Comparison of ENCODE assay signal across 1 cellular context in the genomic region with DNA sequence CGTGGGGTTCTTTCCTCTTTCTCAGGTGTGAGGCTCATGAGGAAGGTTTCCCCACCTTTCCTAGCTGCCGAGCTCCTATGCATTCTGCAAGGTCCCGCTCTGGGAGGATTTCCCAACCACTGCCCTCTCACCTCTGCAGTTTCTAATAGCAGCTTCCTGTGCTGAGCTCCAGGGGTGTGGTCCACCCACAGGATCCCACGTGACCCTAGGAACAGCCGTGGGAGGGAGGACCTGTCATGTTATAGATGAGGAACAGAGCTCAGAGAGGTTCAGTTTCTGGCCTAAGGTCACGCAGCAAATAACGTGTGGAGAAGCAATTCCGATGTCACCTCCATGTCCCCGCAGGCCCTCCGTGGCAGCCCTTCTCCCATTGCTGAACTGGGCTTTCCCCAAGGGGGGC.
TF ChIP-seq lines count a peak whose summit lies in the region.

No MANE protein-coding gene starts in this region.

TF ChIP-seq in K562, 482 proteins besides CTCF, POLR2A, EP300 and RAD21 (continued from another document and continues in another):
- TF ChIP-seq, protein P1, sequence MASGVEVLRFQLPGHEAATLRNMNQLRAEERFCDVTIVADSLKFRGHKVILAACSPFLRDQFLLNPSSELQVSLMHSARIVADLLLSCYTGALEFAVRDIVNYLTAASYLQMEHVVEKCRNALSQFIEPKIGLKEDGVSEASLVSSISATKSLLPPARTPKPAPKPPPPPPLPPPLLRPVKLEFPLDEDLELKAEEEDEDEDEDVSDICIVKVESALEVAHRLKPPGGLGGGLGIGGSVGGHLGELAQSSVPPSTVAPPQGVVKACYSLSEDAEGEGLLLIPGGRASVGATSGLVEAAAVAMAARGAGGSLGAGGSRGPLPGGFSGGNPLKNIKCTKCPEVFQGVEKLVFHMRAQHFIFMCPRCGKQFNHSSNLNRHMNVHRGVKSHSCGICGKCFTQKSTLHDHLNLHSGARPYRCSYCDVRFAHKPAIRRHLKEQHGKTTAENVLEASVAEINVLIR (CRISPR knock-in tag; IDR thresholded peaks at IDR 0.05) = no peak
- TF ChIP-seq KDM1A (IDR thresholded peaks at IDR 0.05) = peak; percentile 45 to 77
- no peak for TF ChIP-seq GATA2 (CRISPR knock-in tag; IDR thresholded peaks at IDR 0.05)
- TF ChIP-seq CBFA2T2 (conservative IDR thresholded peaks at IDR 0.05) = peak; percentile 47
- no peak for TF ChIP-seq PYGO2 (tag; IDR thresholded peaks at IDR 0.05)
- peak; percentile 89 for TF ChIP-seq CEBPB (tag; IDR thresholded peaks at IDR 0.05)
- no peak for TF ChIP-seq SRSF7 (optimal IDR thresholded peaks at IDR 0.05; ENCODE audit: low read depth, low read length)
- peak; percentile 29; the same call in 1 of the 2 replicates for TF ChIP-seq SP1 (CRISPR knock-in tag; IDR thresholded peaks at IDR 0.05)
- TF ChIP-seq SAFB2 (IDR thresholded peaks at IDR 0.05; ENCODE audit: borderline replicate concordance, low read depth, low read length, severe bottlenecking) = no peak
- TF ChIP-seq, protein P2, sequence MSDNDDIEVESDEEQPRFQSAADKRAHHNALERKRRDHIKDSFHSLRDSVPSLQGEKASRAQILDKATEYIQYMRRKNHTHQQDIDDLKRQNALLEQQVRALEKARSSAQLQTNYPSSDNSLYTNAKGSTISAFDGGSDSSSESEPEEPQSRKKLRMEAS (CRISPR knock-in tag; IDR thresholded peaks at IDR 0.05) = peak; percentile 63
- TF ChIP-seq YBX1 (IDR thresholded peaks at IDR 0.05) = no peak
- no peak for TF ChIP-seq KLF6 (CRISPR knock-in tag; IDR thresholded peaks at IDR 0.05; ENCODE audit: borderline replicate concordance)
- TF ChIP-seq ZNF224 (CRISPR knock-in tag; IDR thresholded peaks at IDR 0.05) = no peak
- TF ChIP-seq ZNF76 (CRISPR knock-in tag; IDR thresholded peaks at IDR 0.05; ENCODE audit: borderline replicate concordance) = no peak
- TF ChIP-seq, protein P3, sequence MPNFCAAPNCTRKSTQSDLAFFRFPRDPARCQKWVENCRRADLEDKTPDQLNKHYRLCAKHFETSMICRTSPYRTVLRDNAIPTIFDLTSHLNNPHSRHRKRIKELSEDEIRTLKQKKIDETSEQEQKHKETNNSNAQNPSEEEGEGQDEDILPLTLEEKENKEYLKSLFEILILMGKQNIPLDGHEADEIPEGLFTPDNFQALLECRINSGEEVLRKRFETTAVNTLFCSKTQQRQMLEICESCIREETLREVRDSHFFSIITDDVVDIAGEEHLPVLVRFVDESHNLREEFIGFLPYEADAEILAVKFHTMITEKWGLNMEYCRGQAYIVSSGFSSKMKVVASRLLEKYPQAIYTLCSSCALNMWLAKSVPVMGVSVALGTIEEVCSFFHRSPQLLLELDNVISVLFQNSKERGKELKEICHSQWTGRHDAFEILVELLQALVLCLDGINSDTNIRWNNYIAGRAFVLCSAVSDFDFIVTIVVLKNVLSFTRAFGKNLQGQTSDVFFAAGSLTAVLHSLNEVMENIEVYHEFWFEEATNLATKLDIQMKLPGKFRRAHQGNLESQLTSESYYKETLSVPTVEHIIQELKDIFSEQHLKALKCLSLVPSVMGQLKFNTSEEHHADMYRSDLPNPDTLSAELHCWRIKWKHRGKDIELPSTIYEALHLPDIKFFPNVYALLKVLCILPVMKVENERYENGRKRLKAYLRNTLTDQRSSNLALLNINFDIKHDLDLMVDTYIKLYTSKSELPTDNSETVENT (CRISPR knock-in tag; IDR thresholded peaks at IDR 0.05) = no peak
- no peak for TF ChIP-seq FIP1L1 (IDR thresholded peaks at IDR 0.05; ENCODE audit: low read depth, low read length, poor library complexity, severe bottlenecking)
- peak; percentile 73 for TF ChIP-seq MEIS2 (IDR thresholded peaks at IDR 0.05; ENCODE audit: partially characterized antibody)
- TF ChIP-seq, protein P4, sequence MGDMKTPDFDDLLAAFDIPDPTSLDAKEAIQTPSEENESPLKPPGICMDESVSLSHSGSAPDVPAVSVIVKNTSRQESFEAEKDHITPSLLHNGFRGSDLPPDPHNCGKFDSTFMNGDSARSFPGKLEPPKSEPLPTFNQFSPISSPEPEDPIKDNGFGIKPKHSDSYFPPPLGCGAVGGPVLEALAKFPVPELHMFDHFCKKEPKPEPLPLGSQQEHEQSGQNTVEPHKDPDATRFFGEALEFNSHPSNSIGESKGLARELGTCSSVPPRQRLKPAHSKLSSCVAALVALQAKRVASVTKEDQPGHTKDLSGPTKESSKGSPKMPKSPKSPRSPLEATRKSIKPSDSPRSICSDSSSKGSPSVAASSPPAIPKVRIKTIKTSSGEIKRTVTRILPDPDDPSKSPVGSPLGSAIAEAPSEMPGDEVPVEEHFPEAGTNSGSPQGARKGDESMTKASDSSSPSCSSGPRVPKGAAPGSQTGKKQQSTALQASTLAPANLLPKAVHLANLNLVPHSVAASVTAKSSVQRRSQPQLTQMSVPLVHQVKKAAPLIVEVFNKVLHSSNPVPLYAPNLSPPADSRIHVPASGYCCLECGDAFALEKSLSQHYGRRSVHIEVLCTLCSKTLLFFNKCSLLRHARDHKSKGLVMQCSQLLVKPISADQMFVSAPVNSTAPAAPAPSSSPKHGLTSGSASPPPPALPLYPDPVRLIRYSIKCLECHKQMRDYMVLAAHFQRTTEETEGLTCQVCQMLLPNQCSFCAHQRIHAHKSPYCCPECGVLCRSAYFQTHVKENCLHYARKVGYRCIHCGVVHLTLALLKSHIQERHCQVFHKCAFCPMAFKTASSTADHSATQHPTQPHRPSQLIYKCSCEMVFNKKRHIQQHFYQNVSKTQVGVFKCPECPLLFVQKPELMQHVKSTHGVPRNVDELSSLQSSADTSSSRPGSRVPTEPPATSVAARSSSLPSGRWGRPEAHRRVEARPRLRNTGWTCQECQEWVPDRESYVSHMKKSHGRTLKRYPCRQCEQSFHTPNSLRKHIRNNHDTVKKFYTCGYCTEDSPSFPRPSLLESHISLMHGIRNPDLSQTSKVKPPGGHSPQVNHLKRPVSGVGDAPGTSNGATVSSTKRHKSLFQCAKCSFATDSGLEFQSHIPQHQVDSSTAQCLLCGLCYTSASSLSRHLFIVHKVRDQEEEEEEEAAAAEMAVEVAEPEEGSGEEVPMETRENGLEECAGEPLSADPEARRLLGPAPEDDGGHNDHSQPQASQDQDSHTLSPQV (IDR thresholded peaks at IDR 0.05) = no peak
- no peak for TF ChIP-seq ZFP1 (CRISPR knock-in tag; IDR thresholded peaks at IDR 0.05)
- no peak for TF ChIP-seq KAT8 (IDR thresholded peaks at IDR 0.05; ENCODE audit: low read depth)
- TF ChIP-seq ZNF408 (CRISPR knock-in tag; IDR thresholded peaks at IDR 0.05; ENCODE audit: low read depth) = no peak
- TF ChIP-seq ARID1B (IDR thresholded peaks at IDR 0.05) = no peak
- TF ChIP-seq ETS2 (tag; IDR thresholded peaks at IDR 0.05; ENCODE audit: borderline replicate concordance, poor library complexity, severe bottlenecking) = no peak
- no peak for TF ChIP-seq TEAD4 (IDR thresholded peaks at IDR 0.05; ENCODE audit: low read length)
- TF ChIP-seq TEAD4 (CRISPR knock-in tag; IDR thresholded peaks at IDR 0.05; ENCODE audit: borderline replicate concordance) = no peak
- TF ChIP-seq, protein P5, sequence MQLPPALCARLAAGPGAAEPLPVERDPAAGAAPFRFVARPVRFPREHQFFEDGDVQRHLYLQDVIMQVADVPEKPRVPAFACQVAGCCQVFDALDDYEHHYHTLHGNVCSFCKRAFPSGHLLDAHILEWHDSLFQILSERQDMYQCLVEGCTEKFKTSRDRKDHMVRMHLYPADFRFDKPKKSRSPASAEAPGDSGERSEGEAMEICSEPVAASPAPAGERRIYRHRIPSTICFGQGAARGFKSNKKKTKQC (CRISPR knock-in tag; IDR thresholded peaks at IDR 0.05) = no peak
- TF ChIP-seq, protein P6, sequence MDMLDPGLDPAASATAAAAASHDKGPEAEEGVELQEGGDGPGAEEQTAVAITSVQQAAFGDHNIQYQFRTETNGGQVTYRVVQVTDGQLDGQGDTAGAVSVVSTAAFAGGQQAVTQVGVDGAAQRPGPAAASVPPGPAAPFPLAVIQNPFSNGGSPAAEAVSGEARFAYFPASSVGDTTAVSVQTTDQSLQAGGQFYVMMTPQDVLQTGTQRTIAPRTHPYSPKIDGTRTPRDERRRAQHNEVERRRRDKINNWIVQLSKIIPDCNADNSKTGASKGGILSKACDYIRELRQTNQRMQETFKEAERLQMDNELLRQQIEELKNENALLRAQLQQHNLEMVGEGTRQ (CRISPR knock-in tag; IDR thresholded peaks at IDR 0.05) = peak; percentile 89
- TF ChIP-seq, protein P7, sequence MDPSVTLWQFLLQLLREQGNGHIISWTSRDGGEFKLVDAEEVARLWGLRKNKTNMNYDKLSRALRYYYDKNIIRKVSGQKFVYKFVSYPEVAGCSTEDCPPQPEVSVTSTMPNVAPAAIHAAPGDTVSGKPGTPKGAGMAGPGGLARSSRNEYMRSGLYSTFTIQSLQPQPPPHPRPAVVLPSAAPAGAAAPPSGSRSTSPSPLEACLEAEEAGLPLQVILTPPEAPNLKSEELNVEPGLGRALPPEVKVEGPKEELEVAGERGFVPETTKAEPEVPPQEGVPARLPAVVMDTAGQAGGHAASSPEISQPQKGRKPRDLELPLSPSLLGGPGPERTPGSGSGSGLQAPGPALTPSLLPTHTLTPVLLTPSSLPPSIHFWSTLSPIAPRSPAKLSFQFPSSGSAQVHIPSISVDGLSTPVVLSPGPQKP (CRISPR knock-in tag; IDR thresholded peaks at IDR 0.05) = no peak
- TF ChIP-seq ZNF766 (CRISPR knock-in tag; conservative IDR thresholded peaks at IDR 0.05) = no peak
- TF ChIP-seq KLF16 (IDR thresholded peaks at IDR 0.05) = no peak
- TF ChIP-seq CBX1 (IDR thresholded peaks at IDR 0.05; ENCODE audit: low read depth) = peak; percentile 39; the same call in 1 of the 2 replicates
- TF ChIP-seq, protein P8, sequence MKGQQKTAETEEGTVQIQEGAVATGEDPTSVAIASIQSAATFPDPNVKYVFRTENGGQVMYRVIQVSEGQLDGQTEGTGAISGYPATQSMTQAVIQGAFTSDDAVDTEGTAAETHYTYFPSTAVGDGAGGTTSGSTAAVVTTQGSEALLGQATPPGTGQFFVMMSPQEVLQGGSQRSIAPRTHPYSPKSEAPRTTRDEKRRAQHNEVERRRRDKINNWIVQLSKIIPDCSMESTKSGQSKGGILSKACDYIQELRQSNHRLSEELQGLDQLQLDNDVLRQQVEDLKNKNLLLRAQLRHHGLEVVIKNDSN (CRISPR knock-in tag; IDR thresholded peaks at IDR 0.05) = peak; percentile 94
- TF ChIP-seq, protein P9, sequence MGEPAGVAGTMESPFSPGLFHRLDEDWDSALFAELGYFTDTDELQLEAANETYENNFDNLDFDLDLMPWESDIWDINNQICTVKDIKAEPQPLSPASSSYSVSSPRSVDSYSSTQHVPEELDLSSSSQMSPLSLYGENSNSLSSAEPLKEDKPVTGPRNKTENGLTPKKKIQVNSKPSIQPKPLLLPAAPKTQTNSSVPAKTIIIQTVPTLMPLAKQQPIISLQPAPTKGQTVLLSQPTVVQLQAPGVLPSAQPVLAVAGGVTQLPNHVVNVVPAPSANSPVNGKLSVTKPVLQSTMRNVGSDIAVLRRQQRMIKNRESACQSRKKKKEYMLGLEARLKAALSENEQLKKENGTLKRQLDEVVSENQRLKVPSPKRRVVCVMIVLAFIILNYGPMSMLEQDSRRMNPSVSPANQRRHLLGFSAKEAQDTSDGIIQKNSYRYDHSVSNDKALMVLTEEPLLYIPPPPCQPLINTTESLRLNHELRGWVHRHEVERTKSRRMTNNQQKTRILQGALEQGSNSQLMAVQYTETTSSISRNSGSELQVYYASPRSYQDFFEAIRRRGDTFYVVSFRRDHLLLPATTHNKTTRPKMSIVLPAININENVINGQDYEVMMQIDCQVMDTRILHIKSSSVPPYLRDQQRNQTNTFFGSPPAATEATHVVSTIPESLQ (CRISPR knock-in tag; IDR thresholded peaks at IDR 0.05) = no peak
- TF ChIP-seq NR2C1 (IDR thresholded peaks at IDR 0.05) = no peak
- peak; percentile 63 for TF ChIP-seq NR2C1 (tag; IDR thresholded peaks at IDR 0.05)
- peak; percentile 25; the same call in 1 of the 2 replicates for TF ChIP-seq HDGF (IDR thresholded peaks at IDR 0.05)
- TF ChIP-seq RBFOX2 (IDR thresholded peaks at IDR 0.05; ENCODE audit: low read depth, low read length) = no peak
- TF ChIP-seq SIX5 (IDR thresholded peaks at IDR 0.05; ENCODE audit: borderline replicate concordance in 1 of 2, insufficient read depth in 1 of 2, low read depth in 1 of 2, low read length in 2 of 2) = no peak
- no peak for TF ChIP-seq ETV1 (tag; conservative IDR thresholded peaks at IDR 0.05; ENCODE audit: low read depth)
- no peak for TF ChIP-seq STAT5B (CRISPR knock-in tag; IDR thresholded peaks at IDR 0.05)
- TF ChIP-seq GATAD2A (IDR thresholded peaks at IDR 0.05) = no peak
- TF ChIP-seq, protein P10, sequence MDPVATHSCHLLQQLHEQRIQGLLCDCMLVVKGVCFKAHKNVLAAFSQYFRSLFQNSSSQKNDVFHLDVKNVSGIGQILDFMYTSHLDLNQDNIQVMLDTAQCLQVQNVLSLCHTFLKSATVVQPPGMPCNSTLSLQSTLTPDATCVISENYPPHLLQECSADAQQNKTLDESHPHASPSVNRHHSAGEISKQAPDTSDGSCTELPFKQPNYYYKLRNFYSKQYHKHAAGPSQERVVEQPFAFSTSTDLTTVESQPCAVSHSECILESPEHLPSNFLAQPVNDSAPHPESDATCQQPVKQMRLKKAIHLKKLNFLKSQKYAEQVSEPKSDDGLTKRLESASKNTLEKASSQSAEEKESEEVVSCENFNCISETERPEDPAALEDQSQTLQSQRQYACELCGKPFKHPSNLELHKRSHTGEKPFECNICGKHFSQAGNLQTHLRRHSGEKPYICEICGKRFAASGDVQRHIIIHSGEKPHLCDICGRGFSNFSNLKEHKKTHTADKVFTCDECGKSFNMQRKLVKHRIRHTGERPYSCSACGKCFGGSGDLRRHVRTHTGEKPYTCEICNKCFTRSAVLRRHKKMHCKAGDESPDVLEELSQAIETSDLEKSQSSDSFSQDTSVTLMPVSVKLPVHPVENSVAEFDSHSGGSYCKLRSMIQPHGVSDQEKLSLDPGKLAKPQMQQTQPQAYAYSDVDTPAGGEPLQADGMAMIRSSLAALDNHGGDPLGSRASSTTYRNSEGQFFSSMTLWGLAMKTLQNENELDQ (CRISPR knock-in tag; IDR thresholded peaks at IDR 0.05; ENCODE audit: borderline replicate concordance) = no peak
- TF ChIP-seq SAP30 (IDR thresholded peaks at IDR 0.05; ENCODE audit: borderline replicate concordance, insufficient read depth, low read depth, low read length, poor library complexity, severe bottlenecking) = no peak
- TF ChIP-seq TOE1 (IDR thresholded peaks at IDR 0.05; ENCODE audit: borderline replicate concordance) = peak; percentile 82; the same call in 1 of the 2 replicates
- no peak for TF ChIP-seq TOE1 (CRISPR knock-in tag; IDR thresholded peaks at IDR 0.05; ENCODE audit: borderline replicate concordance, low read depth)
